1 cellular context compared by ENCODE assay signal in genomic region chr20:35317416-35317815, GRCh38.
TF ChIP-seq lines count a peak whose summit lies in the region.

No MANE protein-coding gene starts in this region.

TF ChIP-seq in endothelial cell of umbilical vein, 7 proteins besides CTCF, POLR2A, EP300 and RAD21:
- no peak for TF ChIP-seq POLR2AphosphoS5 (IDR thresholded peaks at IDR 0.05; ENCODE audit: insufficient read depth, low read depth, low read length)
- no peak for TF ChIP-seq JUN (IDR thresholded peaks at IDR 0.05; ENCODE audit: borderline replicate concordance, insufficient read depth, insufficient read length, low read depth)
- TF ChIP-seq GATA2 (IDR thresholded peaks at IDR 0.05; ENCODE audit: insufficient read depth, insufficient read length, low read depth, low read length), result no peak
- TF ChIP-seq EZH2 (IDR thresholded peaks at IDR 0.05; ENCODE audit: borderline replicate concordance, low read depth, low read length, severe bottlenecking), result no peak
- no peak for TF ChIP-seq FOS (IDR thresholded peaks at IDR 0.05; ENCODE audit: borderline replicate concordance, insufficient read depth, low read length)
- TF ChIP-seq MAX (IDR thresholded peaks at IDR 0.05; ENCODE audit: insufficient read depth, insufficient read length), result no peak
- TF ChIP-seq MYC (IDR thresholded peaks at IDR 0.05; ENCODE audit: low read depth, low read length), result no peak
